9 cellular contexts compared by ENCODE assay signal in the genomic region with DNA sequence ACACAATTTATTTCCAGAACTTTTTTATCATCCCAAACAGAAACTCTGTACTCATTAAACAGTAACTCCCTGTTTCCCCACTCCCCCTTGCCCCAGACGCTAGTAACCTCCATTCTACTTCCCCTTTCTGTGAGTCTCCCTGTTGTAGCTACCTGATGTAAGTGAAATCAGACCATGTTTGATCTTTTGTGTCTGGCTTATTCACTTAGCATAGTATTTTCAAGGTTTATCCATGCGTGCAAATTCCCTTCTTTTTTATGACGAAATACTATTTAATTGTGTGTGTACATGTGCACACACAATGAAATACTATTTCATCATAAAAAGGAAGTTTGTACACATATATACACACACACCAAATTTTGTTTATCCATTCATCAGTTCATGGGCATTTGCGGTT.
DNase-seq lines count a peak whose midpoint lies in the region; ATAC-seq lines count a peak whose summit lies in the region.
"Had no signal": no experiment of that assay in that cellular context is flagged by ENCODE, and none has a peak within 500 bp of the region (broad histone marks: within the 10 kb centered on the region; RNA-seq: fewer than 3 reads in every experiment).

No MANE protein-coding gene starts in this region.

- no peaks in the 10 kb centered on the region for H3K27me3 ChIP-seq in rectal smooth muscle tissue (ENCODE audit: control insufficient read depth, insufficient read depth, low read length)
- H3K27me3 ChIP-seq: SJSA1 had no signal

- H3K9ac ChIP-seq in rectal smooth muscle tissue (ENCODE audit: low read length): no peak overlapping the region

- peak; percentile 62 for ATAC-seq in HG02938 (IDR thresholded peaks at IDR 0.05; ENCODE audit: unreplicated experiment)

- no peaks in the 10 kb centered on the region for H3K36me3 ChIP-seq in rectal smooth muscle tissue (ENCODE audit: control insufficient read depth, insufficient read depth, low read length)

- H3K27ac ChIP-seq in rectal smooth muscle tissue (ENCODE audit: low read depth, low read length): peak overlapping the region; percentile 35
- H3K27ac ChIP-seq: SJSA1 had no signal

- peak; percentile 28 for DNase-seq in GM19238 (ENCODE audit: insufficient read length, low spot score)
- DNase-seq in NOMO-1 treated with DMSO at 0.1 percent for 48 hours (lab: John Stamatoyannopoulos, UW; ENCODE audit: unreplicated experiment): peak; percentile 80
- DNase-seq in NCI-H1930 (lab: John Stamatoyannopoulos, UW): no peak
- DNase-seq in activated CD8-positive, alpha-beta memory T cell treated with anti-CD3 and anti-CD28 coated beads, Interleukin-2, amount 50 U/mL, for 4 hours: no peak
- no peak for DNase-seq in stimulated activated CD4-positive, alpha-beta T cell treated with anti-CD3 and anti-CD28 coated beads, Interleukin-15, amount 100 ng/mL, for 24 hours
- no peak for DNase-seq in NCI-H2107 treated with DMSO at 0.1 percent for 48 hours (lab: John Stamatoyannopoulos, UW; ENCODE audit: unreplicated experiment)

- H3K4me3 ChIP-seq in rectal smooth muscle tissue (ENCODE audit: low read length): no peak overlapping the region
- H3K4me3 ChIP-seq: SJSA1 had no signal

- peaks cover 31% of the 10 kb centered on the region for H3K4me1 ChIP-seq in rectal smooth muscle tissue (ENCODE audit: control insufficient read depth, insufficient read depth, low read length)

Comparison
In these comparisons a context has a peak if more than half of its experiments do, and no peak if none do; other contexts are left out.
1. DNase-seq: peak in GM19238 (single experiment) and NOMO-1 treated with DMSO at 0.1 percent for 48 hours (single experiment); none in NCI-H1930 (0 of 2), activated CD8-positive, alpha-beta memory T cell treated with anti-CD3 and anti-CD28 coated beads, Interleukin-2, amount 50 U/mL, for 4 hours (single experiment), stimulated activated CD4-positive, alpha-beta T cell treated with anti-CD3 and anti-CD28 coated beads, Interleukin-15, amount 100 ng/mL, for 24 hours (single experiment) and NCI-H2107 treated with DMSO at 0.1 percent for 48 hours (single experiment).